Comparison of ENCODE assay signal across 1 cellular context in the genomic region with DNA sequence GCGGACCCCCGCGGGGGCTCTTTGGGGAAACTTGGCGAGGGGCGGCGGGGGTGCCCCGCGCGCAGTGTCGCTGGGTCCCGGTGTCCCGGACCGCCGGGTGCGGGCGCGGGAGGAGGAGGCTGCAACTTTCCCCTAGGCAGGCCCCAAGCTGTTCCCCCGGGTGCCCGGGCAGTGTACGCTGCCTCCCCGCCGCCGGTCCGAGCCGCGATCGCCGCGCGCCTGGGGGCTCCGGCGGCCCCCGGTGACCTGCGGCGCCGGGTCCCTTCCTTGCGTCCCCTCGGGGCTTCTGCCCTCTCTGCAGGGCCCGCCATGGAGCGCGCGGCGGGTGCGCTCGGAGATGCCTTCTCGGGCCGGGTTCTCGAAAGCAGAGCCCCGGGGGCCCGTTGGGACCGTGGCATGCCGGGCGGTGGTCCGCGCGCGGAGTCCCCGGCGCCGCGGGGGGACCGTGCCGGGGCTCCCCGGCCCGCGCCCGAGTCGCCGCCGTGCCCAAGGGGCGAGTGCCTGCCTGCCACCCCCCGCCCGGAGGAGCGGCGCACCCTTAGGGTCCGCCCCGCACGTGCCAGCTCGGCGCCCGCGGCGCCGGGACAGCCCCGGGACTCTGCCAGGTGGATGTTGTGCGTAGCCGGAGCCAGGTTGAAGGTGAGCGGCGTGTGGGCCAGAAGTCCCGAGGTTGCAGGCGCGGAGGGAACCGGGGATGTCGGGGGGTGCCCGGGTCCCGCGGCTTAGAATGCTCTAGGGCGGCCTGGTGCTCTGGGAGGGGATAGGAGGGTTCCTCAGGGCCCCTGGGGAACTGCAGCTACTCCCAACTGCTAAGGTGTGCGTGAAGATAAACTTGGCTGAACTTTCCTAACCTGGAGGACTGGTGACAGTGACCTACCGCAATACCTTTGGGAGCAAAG.
TF ChIP-seq lines count a peak whose summit lies in the region.

A gene with protein sequence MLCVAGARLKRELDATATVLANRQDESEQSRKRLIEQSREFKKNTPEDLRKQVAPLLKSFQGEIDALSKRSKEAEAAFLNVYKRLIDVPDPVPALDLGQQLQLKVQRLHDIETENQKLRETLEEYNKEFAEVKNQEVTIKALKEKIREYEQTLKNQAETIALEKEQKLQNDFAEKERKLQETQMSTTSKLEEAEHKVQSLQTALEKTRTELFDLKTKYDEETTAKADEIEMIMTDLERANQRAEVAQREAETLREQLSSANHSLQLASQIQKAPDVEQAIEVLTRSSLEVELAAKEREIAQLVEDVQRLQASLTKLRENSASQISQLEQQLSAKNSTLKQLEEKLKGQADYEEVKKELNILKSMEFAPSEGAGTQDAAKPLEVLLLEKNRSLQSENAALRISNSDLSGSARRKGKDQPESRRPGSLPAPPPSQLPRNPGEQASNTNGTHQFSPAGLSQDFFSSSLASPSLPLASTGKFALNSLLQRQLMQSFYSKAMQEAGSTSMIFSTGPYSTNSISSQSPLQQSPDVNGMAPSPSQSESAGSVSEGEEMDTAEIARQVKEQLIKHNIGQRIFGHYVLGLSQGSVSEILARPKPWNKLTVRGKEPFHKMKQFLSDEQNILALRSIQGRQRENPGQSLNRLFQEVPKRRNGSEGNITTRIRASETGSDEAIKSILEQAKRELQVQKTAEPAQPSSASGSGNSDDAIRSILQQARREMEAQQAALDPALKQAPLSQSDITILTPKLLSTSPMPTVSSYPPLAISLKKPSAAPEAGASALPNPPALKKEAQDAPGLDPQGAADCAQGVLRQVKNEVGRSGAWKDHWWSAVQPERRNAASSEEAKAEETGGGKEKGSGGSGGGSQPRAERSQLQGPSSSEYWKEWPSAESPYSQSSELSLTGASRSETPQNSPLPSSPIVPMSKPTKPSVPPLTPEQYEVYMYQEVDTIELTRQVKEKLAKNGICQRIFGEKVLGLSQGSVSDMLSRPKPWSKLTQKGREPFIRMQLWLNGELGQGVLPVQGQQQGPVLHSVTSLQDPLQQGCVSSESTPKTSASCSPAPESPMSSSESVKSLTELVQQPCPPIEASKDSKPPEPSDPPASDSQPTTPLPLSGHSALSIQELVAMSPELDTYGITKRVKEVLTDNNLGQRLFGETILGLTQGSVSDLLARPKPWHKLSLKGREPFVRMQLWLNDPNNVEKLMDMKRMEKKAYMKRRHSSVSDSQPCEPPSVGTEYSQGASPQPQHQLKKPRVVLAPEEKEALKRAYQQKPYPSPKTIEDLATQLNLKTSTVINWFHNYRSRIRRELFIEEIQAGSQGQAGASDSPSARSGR (N-terminal part only) (plus strand): TSS at position 596 of the 899 bp plus-strand sequence. CDS start 14 bp downstream, at position 610.

TF ChIP-seq in K562, 482 proteins besides CTCF, POLR2A, EP300 and RAD21 (continued from another document and continues in another):
- TF ChIP-seq, protein P1, sequence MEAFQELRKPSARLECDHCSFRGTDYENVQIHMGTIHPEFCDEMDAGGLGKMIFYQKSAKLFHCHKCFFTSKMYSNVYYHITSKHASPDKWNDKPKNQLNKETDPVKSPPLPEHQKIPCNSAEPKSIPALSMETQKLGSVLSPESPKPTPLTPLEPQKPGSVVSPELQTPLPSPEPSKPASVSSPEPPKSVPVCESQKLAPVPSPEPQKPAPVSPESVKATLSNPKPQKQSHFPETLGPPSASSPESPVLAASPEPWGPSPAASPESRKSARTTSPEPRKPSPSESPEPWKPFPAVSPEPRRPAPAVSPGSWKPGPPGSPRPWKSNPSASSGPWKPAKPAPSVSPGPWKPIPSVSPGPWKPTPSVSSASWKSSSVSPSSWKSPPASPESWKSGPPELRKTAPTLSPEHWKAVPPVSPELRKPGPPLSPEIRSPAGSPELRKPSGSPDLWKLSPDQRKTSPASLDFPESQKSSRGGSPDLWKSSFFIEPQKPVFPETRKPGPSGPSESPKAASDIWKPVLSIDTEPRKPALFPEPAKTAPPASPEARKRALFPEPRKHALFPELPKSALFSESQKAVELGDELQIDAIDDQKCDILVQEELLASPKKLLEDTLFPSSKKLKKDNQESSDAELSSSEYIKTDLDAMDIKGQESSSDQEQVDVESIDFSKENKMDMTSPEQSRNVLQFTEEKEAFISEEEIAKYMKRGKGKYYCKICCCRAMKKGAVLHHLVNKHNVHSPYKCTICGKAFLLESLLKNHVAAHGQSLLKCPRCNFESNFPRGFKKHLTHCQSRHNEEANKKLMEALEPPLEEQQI (IDR thresholded peaks at IDR 0.05) = no peak
- TF ChIP-seq ZNF668 (CRISPR knock-in tag; IDR thresholded peaks at IDR 0.05) (no peak), SIN3B (IDR thresholded peaks at IDR 0.05; ENCODE audit: low read depth) (peak; percentile 12; the same call in 1 of the 2 replicates), TARDBP (IDR thresholded peaks at IDR 0.05) (no peak), RFX5 (IDR thresholded peaks at IDR 0.05; ENCODE audit: low read depth, low read length) (no peak), SMARCE1 (IDR thresholded peaks at IDR 0.05) (peak; percentile 62; the same call in 1 of the 2 replicates), RBM34 (IDR thresholded peaks at IDR 0.05; ENCODE audit: borderline replicate concordance, insufficient read depth, low read length) (no peak), CBFA2T3 (IDR thresholded peaks at IDR 0.05) (peak; percentile 47), MTA1 (IDR thresholded peaks at IDR 0.05; ENCODE audit: borderline replicate concordance) (no peak), EWSR1 (IDR thresholded peaks at IDR 0.05; ENCODE audit: borderline replicate concordance, low read depth, partially characterized antibody) (no peak), HNRNPL (IDR thresholded peaks at IDR 0.05; ENCODE audit: low read depth, low read length) (no peak; the same call in 1 of the 2 replicates), GABPB2 (CRISPR knock-in tag; conservative IDR thresholded peaks at IDR 0.05) (no peak), RFX1 (IDR thresholded peaks at IDR 0.05) (no peak), JUND (IDR thresholded peaks at IDR 0.05; ENCODE audit: borderline replicate concordance, low read depth, low read length) (no peak), JUND (tag; IDR thresholded peaks at IDR 0.05; ENCODE audit: borderline replicate concordance, low read depth, low read length) (no peak; the same call in 2 of the 3 replicates), XRCC3 (IDR thresholded peaks at IDR 0.05) (no peak)
- TF ChIP-seq, protein P2, sequence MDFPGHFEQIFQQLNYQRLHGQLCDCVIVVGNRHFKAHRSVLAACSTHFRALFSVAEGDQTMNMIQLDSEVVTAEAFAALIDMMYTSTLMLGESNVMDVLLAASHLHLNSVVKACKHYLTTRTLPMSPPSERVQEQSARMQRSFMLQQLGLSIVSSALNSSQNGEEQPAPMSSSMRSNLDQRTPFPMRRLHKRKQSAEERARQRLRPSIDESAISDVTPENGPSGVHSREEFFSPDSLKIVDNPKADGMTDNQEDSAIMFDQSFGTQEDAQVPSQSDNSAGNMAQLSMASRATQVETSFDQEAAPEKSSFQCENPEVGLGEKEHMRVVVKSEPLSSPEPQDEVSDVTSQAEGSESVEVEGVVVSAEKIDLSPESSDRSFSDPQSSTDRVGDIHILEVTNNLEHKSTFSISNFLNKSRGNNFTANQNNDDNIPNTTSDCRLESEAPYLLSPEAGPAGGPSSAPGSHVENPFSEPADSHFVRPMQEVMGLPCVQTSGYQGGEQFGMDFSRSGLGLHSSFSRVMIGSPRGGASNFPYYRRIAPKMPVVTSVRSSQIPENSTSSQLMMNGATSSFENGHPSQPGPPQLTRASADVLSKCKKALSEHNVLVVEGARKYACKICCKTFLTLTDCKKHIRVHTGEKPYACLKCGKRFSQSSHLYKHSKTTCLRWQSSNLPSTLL (IDR thresholded peaks at IDR 0.05) = no peak
- TF ChIP-seq, protein P3, sequence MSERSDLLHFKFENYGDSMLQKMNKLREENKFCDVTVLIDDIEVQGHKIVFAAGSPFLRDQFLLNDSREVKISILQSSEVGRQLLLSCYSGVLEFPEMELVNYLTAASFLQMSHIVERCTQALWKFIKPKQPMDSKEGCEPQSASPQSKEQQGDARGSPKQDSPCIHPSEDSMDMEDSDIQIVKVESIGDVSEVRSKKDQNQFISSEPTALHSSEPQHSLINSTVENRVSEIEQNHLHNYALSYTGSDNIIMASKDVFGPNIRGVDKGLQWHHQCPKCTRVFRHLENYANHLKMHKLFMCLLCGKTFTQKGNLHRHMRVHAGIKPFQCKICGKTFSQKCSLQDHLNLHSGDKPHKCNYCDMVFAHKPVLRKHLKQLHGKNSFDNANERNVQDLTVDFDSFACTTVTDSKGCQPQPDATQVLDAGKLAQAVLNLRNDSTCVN (CRISPR knock-in tag; IDR thresholded peaks at IDR 0.05) = no peak
- TF ChIP-seq, protein P4, sequence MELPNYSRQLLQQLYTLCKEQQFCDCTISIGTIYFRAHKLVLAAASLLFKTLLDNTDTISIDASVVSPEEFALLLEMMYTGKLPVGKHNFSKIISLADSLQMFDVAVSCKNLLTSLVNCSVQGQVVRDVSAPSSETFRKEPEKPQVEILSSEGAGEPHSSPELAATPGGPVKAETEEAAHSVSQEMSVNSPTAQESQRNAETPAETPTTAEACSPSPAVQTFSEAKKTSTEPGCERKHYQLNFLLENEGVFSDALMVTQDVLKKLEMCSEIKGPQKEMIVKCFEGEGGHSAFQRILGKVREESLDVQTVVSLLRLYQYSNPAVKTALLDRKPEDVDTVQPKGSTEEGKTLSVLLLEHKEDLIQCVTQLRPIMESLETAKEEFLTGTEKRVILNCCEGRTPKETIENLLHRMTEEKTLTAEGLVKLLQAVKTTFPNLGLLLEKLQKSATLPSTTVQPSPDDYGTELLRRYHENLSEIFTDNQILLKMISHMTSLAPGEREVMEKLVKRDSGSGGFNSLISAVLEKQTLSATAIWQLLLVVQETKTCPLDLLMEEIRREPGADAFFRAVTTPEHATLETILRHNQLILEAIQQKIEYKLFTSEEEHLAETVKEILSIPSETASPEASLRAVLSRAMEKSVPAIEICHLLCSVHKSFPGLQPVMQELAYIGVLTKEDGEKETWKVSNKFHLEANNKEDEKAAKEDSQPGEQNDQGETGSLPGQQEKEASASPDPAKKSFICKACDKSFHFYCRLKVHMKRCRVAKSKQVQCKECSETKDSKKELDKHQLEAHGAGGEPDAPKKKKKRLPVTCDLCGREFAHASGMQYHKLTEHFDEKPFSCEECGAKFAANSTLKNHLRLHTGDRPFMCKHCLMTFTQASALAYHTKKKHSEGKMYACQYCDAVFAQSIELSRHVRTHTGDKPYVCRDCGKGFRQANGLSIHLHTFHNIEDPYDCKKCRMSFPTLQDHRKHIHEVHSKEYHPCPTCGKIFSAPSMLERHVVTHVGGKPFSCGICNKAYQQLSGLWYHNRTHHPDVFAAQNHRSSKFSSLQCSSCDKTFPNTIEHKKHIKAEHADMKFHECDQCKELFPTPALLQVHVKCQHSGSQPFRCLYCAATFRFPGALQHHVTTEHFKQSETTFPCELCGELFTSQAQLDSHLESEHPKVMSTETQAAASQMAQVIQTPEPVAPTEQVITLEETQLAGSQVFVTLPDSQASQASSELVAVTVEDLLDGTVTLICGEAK (IDR thresholded peaks at IDR 0.05) = no peak
- TF ChIP-seq, protein P4 (CRISPR knock-in tag; IDR thresholded peaks at IDR 0.05) = no peak
- TF ChIP-seq, protein P5, sequence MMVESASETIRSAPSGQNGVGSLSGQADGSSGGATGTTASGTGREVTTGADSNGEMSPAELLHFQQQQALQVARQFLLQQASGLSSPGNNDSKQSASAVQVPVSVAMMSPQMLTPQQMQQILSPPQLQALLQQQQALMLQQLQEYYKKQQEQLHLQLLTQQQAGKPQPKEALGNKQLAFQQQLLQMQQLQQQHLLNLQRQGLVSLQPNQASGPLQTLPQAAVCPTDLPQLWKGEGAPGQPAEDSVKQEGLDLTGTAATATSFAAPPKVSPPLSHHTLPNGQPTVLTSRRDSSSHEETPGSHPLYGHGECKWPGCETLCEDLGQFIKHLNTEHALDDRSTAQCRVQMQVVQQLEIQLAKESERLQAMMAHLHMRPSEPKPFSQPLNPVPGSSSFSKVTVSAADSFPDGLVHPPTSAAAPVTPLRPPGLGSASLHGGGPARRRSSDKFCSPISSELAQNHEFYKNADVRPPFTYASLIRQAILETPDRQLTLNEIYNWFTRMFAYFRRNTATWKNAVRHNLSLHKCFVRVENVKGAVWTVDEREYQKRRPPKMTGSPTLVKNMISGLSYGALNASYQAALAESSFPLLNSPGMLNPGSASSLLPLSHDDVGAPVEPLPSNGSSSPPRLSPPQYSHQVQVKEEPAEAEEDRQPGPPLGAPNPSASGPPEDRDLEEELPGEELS (CRISPR knock-in tag; IDR thresholded peaks at IDR 0.05; ENCODE audit: borderline replicate concordance) = no peak
- TF ChIP-seq, protein P6, sequence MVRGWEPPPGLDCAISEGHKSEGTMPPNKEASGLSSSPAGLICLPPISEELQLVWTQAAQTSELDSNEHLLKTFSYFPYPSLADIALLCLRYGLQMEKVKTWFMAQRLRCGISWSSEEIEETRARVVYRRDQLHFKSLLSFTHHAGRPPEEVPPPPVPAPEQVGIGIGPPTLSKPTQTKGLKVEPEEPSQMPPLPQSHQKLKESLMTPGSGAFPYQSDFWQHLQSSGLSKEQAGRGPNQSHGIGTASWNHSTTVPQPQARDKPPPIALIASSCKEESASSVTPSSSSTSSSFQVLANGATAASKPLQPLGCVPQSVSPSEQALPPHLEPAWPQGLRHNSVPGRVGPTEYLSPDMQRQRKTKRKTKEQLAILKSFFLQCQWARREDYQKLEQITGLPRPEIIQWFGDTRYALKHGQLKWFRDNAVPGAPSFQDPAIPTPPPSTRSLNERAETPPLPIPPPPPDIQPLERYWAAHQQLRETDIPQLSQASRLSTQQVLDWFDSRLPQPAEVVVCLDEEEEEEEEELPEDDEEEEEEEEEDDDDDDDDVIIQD (CRISPR knock-in tag; IDR thresholded peaks at IDR 0.05) = no peak
- TF ChIP-seq, protein P7, sequence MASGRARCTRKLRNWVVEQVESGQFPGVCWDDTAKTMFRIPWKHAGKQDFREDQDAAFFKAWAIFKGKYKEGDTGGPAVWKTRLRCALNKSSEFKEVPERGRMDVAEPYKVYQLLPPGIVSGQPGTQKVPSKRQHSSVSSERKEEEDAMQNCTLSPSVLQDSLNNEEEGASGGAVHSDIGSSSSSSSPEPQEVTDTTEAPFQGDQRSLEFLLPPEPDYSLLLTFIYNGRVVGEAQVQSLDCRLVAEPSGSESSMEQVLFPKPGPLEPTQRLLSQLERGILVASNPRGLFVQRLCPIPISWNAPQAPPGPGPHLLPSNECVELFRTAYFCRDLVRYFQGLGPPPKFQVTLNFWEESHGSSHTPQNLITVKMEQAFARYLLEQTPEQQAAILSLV (tag; IDR thresholded peaks at IDR 0.05) = no peak
